8 cellular contexts compared by ENCODE assay signal in the genomic region with DNA sequence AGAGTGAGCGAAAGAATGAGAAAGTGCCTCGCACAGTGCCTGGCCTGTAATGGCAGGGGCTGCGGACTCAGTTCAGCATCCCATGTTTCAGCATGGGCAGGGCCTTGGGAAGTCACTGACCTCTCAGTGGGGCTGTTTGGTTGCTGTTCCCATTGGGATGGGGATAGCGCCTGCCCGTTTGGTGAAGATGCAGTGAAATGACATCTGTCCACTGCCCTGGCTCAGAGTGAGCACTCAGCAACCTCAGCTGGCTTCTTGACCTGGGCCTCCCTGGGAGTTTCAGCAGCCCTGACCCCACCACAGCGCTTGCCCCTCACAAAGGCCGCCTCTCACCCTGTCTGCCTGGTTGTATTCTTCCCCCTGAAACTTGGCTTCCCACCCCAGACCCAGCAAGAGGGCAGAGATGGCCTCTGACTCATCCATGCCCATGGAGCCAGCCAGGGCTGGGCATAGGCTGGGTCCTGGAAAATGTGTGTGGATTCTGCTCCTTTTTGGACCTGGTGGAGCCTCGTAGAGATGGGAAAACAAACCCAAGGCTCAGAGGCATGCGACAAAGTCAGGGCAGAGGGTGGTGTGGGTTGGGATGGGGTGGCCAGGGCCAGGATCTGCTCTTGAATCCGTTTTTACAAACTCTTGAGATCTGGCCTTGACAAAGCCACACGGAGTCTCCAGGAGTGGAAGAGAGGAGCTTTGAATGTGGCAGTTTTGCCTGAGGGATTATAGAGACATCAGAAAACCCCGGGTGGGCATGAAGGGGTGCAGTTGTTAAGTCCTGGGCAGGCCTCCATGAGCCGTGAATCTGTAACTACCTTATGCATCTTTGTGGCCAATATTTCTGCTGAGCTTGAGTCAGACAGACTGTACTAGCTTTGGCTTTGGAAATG. TPM values are rescaled to one million over a fixed set of nuclear protein-coding genes. Genes with fewer than 3 reads are reported as not detected.
A peak's percentile ranks its signal among the peaks of the same experiment; 100 is the strongest.
DNase-seq lines count a peak whose midpoint lies in the region; ATAC-seq and TF ChIP-seq lines count a peak whose summit lies in the region.

No MANE protein-coding gene starts in this region.

- H3K27ac Mint-ChIP-seq in WTC11 = no peak overlapping the region

- in situ Hi-C loops in gastrocnemius medialis (cut with MboI; ENCODE audit: low sequenced_read_pairs in 4 of 4) = no loop called here

- peak overlapping the region; percentile 71; the same call in 1 of the 2 replicates for H3K4me3 ChIP-seq in GM06990 (replicated peaks; ENCODE audit: low read depth, low read length)
- H3K4me3 ChIP-seq in gastroesophageal sphincter = peak overlapping the region in 1 of 2 donors; percentile 73
- peak overlapping the region in 3 of 4 donors; percentile 61 to 86 (median 71) for H3K4me3 ChIP-seq in gastrocnemius medialis

- H3K9me3 ChIP-seq in gastroesophageal sphincter = no peaks in the 10 kb centered on the region
- H3K9me3 ChIP-seq in gastrocnemius medialis = no peaks in the 10 kb centered on the region

- H3K27me3 Mint-ChIP-seq in WTC11 (ENCODE audit: low read depth) = no peaks in the 10 kb centered on the region

- CTCF ChIA-PET in WTC11 (lab: Charles Lee) = interaction anchor here (1.1 to 2.7 kb wide), 6 partner anchors 13 to 103 kb away, joined by 3 to 17 read pairs (median 5); no protein-coding TSS in a partner anchor

- no peak for TF ChIP-seq EP300 in gastroesophageal sphincter (IDR thresholded peaks at IDR 0.05)

- ATAC-seq in WTC11 (no peak), gastroesophageal sphincter (no peak), gastrocnemius medialis (peak in 1 of 2 donors; percentile 23), GM19455 (IDR thresholded peaks at IDR 0.05; ENCODE audit: unreplicated experiment) (no peak), GM19463 (IDR thresholded peaks at IDR 0.05; ENCODE audit: unreplicated experiment) (no peak)

- H3K4me1 Mint-ChIP-seq in WTC11 = peaks cover 24% of the 10 kb centered on the region

- peak overlapping the region; percentile 79 for H3K4me3 Mint-ChIP-seq in WTC11

- H3K9me3 Mint-ChIP-seq in WTC11 = no peaks in the 10 kb centered on the region

- 29 to 47% methylated on average over 4 to 8 of the region's 13 CpGs for WGBS in gastroesophageal sphincter (ENCODE audit: low coverage in 1 of 2), 2 donors

- POLR2A ChIA-PET in WTC11 (lab: Charles Lee) = interaction anchor here (1.5 kb wide), 1 partner anchor 130 kb away, joined by 6 read pairs; a partner anchor contains a TSS

- peaks cover 0 to 36% (median 13%) of the 10 kb centered on the region in 3 donors for H3K4me1 ChIP-seq in gastroesophageal sphincter
- H3K4me1 ChIP-seq in gastrocnemius medialis = peaks cover 9 to 11% of the 10 kb centered on the region in 2 donors

- H3K36me3 Mint-ChIP-seq in WTC11 = 0 out of 2 replicates have a peak, but pooled peaks cover 2% of the 10 kb centered on the region

- TF ChIP-seq CTCF in GM06990 (IDR thresholded peaks at IDR 0.05; ENCODE audit: insufficient read depth, low read length, poor library complexity, severe bottlenecking) = no peak
- no peak for TF ChIP-seq CTCF in WTC11 (IDR thresholded peaks at IDR 0.05)
- TF ChIP-seq CTCF in gastroesophageal sphincter (IDR thresholded peaks at IDR 0.05) = no peak
- TF ChIP-seq CTCF in gastrocnemius medialis (IDR thresholded peaks at IDR 0.05 in 4 of 5, conservative IDR thresholded peaks at IDR 0.05 in 1 of 5) = no peak

- no peaks in the 10 kb centered on the region for H3K27me3 ChIP-seq in GM06990 (replicated peaks; ENCODE audit: control insufficient read depth, insufficient read depth, low read length)
- H3K27me3 ChIP-seq in gastroesophageal sphincter = no peaks in the 10 kb centered on the region
- no peaks in the 10 kb centered on the region for H3K27me3 ChIP-seq in gastrocnemius medialis

- TF ChIP-seq POLR2A in gastroesophageal sphincter (IDR thresholded peaks at IDR 0.05) (no peak), gastrocnemius medialis (IDR thresholded peaks at IDR 0.05) (no peak)

- intact Hi-C loops in gastrocnemius medialis (cut with DNase I; ENCODE audit: low total_unique reads) = loop anchor here (2.0 to 5.0 kb wide), 2 partner anchors 18 to 104 kb away; no protein-coding TSS in a partner anchor

- peak overlapping the region in 3 of 4 donors; percentile 90 to 94 (median 93) for H3K27ac ChIP-seq in gastroesophageal sphincter
- peak overlapping the region; percentile 78 to 87 (median 82) for H3K27ac ChIP-seq in gastrocnemius medialis

- no peak for DNase-seq in GM06990 (ENCODE audit: extremely low read depth, insufficient read length)
- DNase-seq in WTC11 (ENCODE audit: low spot score) = no peak
- DNase-seq in gastrocnemius medialis = no peak
- no peak for DNase-seq in kidney tubule cell (ENCODE audit: low spot score)
- DNase-seq in epidermal melanocyte (ENCODE audit: insufficient read length, low spot score) = no peak

- no peaks in the 10 kb centered on the region; the same call in none of the 2 replicates for H3K36me3 ChIP-seq in GM06990 (ENCODE audit: control insufficient read depth, insufficient read depth, low read length)
- peaks cover 0 to 34% of the 10 kb centered on the region in 2 donors for H3K36me3 ChIP-seq in gastroesophageal sphincter
- H3K36me3 ChIP-seq in gastrocnemius medialis = peaks cover 0 to 8% of the 10 kb centered on the region in 2 donors

TF ChIP-seq in WTC11, 78 proteins besides CTCF, POLR2A, EP300 and RAD21:
- TF ChIP-seq, protein P1, sequence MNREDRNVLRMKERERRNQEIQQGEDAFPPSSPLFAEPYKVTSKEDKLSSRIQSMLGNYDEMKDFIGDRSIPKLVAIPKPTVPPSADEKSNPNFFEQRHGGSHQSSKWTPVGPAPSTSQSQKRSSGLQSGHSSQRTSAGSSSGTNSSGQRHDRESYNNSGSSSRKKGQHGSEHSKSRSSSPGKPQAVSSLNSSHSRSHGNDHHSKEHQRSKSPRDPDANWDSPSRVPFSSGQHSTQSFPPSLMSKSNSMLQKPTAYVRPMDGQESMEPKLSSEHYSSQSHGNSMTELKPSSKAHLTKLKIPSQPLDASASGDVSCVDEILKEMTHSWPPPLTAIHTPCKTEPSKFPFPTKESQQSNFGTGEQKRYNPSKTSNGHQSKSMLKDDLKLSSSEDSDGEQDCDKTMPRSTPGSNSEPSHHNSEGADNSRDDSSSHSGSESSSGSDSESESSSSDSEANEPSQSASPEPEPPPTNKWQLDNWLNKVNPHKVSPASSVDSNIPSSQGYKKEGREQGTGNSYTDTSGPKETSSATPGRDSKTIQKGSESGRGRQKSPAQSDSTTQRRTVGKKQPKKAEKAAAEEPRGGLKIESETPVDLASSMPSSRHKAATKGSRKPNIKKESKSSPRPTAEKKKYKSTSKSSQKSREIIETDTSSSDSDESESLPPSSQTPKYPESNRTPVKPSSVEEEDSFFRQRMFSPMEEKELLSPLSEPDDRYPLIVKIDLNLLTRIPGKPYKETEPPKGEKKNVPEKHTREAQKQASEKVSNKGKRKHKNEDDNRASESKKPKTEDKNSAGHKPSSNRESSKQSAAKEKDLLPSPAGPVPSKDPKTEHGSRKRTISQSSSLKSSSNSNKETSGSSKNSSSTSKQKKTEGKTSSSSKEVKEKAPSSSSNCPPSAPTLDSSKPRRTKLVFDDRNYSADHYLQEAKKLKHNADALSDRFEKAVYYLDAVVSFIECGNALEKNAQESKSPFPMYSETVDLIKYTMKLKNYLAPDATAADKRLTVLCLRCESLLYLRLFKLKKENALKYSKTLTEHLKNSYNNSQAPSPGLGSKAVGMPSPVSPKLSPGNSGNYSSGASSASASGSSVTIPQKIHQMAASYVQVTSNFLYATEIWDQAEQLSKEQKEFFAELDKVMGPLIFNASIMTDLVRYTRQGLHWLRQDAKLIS (CRISPR knock-in tag; IDR thresholded peaks at IDR 0.05; ENCODE audit: borderline replicate concordance) = no peak
- TF ChIP-seq, protein P2, sequence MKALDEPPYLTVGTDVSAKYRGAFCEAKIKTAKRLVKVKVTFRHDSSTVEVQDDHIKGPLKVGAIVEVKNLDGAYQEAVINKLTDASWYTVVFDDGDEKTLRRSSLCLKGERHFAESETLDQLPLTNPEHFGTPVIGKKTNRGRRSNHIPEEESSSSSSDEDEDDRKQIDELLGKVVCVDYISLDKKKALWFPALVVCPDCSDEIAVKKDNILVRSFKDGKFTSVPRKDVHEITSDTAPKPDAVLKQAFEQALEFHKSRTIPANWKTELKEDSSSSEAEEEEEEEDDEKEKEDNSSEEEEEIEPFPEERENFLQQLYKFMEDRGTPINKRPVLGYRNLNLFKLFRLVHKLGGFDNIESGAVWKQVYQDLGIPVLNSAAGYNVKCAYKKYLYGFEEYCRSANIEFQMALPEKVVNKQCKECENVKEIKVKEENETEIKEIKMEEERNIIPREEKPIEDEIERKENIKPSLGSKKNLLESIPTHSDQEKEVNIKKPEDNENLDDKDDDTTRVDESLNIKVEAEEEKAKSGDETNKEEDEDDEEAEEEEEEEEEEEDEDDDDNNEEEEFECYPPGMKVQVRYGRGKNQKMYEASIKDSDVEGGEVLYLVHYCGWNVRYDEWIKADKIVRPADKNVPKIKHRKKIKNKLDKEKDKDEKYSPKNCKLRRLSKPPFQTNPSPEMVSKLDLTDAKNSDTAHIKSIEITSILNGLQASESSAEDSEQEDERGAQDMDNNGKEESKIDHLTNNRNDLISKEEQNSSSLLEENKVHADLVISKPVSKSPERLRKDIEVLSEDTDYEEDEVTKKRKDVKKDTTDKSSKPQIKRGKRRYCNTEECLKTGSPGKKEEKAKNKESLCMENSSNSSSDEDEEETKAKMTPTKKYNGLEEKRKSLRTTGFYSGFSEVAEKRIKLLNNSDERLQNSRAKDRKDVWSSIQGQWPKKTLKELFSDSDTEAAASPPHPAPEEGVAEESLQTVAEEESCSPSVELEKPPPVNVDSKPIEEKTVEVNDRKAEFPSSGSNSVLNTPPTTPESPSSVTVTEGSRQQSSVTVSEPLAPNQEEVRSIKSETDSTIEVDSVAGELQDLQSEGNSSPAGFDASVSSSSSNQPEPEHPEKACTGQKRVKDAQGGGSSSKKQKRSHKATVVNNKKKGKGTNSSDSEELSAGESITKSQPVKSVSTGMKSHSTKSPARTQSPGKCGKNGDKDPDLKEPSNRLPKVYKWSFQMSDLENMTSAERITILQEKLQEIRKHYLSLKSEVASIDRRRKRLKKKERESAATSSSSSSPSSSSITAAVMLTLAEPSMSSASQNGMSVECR (CRISPR knock-in tag; IDR thresholded peaks at IDR 0.05; ENCODE audit: borderline replicate concordance) = no peak

RNA-seq across cellular contexts. Expression of a gene that starts 1.2 kb away (rescaled TPM):
- 15.0 to 16.4 TPM (median 15.5 TPM) in 3 replicates for total RNA-seq in WTC11 (2021)
- total RNA-seq in gastroesophageal sphincter = 1 to 10 TPM; 3.7 to 8.9 (median 5.1) TPM
- total RNA-seq in gastrocnemius medialis = 1 to 10 TPM; 3.8 to 7.4 (median 5.4) TPM

RNA-seq across cellular contexts. Expression of a gene that starts 26.2 kb away (rescaled TPM):
- 25.9 to 31.6 TPM (median 26.5 TPM) in 3 replicates for total RNA-seq in WTC11 (2021)
- 1 to 10 TPM in 1 of 4 donors, under 1 TPM in 1, not detected in 2; 0.31 to 1.1 TPM for total RNA-seq in gastroesophageal sphincter
- under 1 TPM in 1 of 4 donors, not detected in 3; 0.29 TPM for total RNA-seq in gastrocnemius medialis

RNA-seq across cellular contexts. Expression of a gene that starts 46.6 kb away (rescaled TPM):
- total RNA-seq in WTC11 (2021) (40.9 to 53.4 TPM (median 48.8 TPM) in 3 replicates), gastroesophageal sphincter (10 to 100 TPM; 21.3 to 26.5 (median 22.0) TPM), gastrocnemius medialis (10 to 100 TPM; 46.3 to 66.4 (median 52.8) TPM)

Comparison
In these comparisons a context has a peak if more than half of its experiments do, and no peak if none do; other contexts are left out.
1. RNA of a gene that starts 26.2 kb away (total RNA-seq): 25.9 to 31.6 TPM in WTC11; 0.31 to 1.1 TPM in gastroesophageal sphincter and 0.29 TPM in gastrocnemius medialis; every median in the first group is over 10 times any median in the second.